In genomic region chr5:102863764-102864560, GRCh38 we compare ENCODE assay signal across 17 cellular contexts.
A peak's percentile ranks its signal among the peaks of the same experiment; 100 is the strongest.
DNase-seq lines count a peak whose midpoint lies in the region; ATAC-seq, FAIRE-seq and TF ChIP-seq lines count a peak whose summit lies in the region.
"Had no signal": no experiment of that assay in that cellular context is flagged by ENCODE, and none has a peak within 500 bp of the region (broad histone marks: within the 10 kb centered on the region; RNA-seq: fewer than 3 reads in every experiment).

No MANE protein-coding gene starts in this region.

- no peaks in the 10 kb centered on the region for H3K9me3 Mint-ChIP-seq in stimulated activated naive B cell treated with anti-CD40 and anti-IgM and Interleukin-4, amounts not matched to agents 10 μg/mL and 1 μg/mL and 100 μg/mL, for 72 hours
- H3K9me3 Mint-ChIP-seq: activated naive CD8-positive, alpha-beta T cell treated with anti-CD3 and anti-CD28 coated beads, Interleukin-2, amount 50 U/mL, for 24 hours; T-cell had no signal

- no peak overlapping the region for H2BK12ac ChIP-seq in H1 (ENCODE audit: low read depth, low read length)

- peaks cover 0 to 1% (median 0%) of the 10 kb centered on the region in 4 experiments; a peak in 1 of 7 replicates for H3K27me3 ChIP-seq in H1 (replicated peaks in 1 of 4; ENCODE audit: control insufficient read depth in 3 of 4, extremely low read depth in 1 of 4, insufficient read depth in 3 of 4, low read length in 3 of 4)
- no peaks in the 10 kb centered on the region for H3K27me3 ChIP-seq in osteoblast (ENCODE audit: insufficient read depth, low read length)

- TF ChIP-seq POLR2A in H1 (IDR thresholded peaks at IDR 0.05; ENCODE audit: control extremely low read depth in 1 of 2, low read depth in 2 of 2, low read length in 2 of 2): no peak

- no peaks in the 10 kb centered on the region; the same call in 1 of the 2 replicates for H3K23me2 ChIP-seq in H1 (ENCODE audit: low read depth, low read length)

- no peak overlapping the region for H2BK120ac ChIP-seq in H1 (replicated peaks; ENCODE audit: low read depth, low read length)

- ATAC-seq in stimulated activated naive B cell treated with anti-CD40 and anti-IgM and Interleukin-4, amounts not matched to agents 10 μg/mL and 1 μg/mL and 100 μg/mL, for 72 hours (replicated peaks): no peak
- ATAC-seq: activated CD4-positive, CD25-positive, alpha-beta regulatory T cell treated with anti-CD3 and anti-CD28 coated beads, Interleukin-2, amount 50 U/mL, for 24 hours; activated naive CD8-positive, alpha-beta T cell treated with anti-CD3 and anti-CD28 coated beads, Interleukin-2, amount 50 U/mL, for 24 hours; T-cell had no signal

- H3K4ac ChIP-seq in H1 (replicated peaks; ENCODE audit: insufficient read length, low read depth, low read length): no peak overlapping the region

- H3K27ac Mint-ChIP-seq in stimulated activated naive B cell treated with anti-CD40 and anti-IgM and Interleukin-4, amounts not matched to agents 10 μg/mL and 1 μg/mL and 100 μg/mL, for 72 hours: no peak overlapping the region
- H3K27ac Mint-ChIP-seq: activated naive CD8-positive, alpha-beta T cell treated with anti-CD3 and anti-CD28 coated beads, Interleukin-2, amount 50 U/mL, for 24 hours; T-cell had no signal

- peaks cover 11 to 15% of the 10 kb centered on the region in 2 donors for H3K27me3 Mint-ChIP-seq in stimulated activated naive B cell treated with anti-CD40 and anti-IgM and Interleukin-4, amounts not matched to agents 10 μg/mL and 1 μg/mL and 100 μg/mL, for 72 hours

- H3K9me3 ChIP-seq in HEK293 (ENCODE audit: control insufficient read depth, insufficient read depth, low read depth, low read length): no peaks in the 10 kb centered on the region
- no peaks in the 10 kb centered on the region for H3K9me3 ChIP-seq in H1 (ENCODE audit: insufficient read depth in 2 of 2, low read depth in 1 of 2, low read length in 1 of 2)
- no peaks in the 10 kb centered on the region for H3K9me3 ChIP-seq in osteoblast (ENCODE audit: low read depth, low read length)

- H3K36me3 ChIP-seq in HEK293 (ENCODE audit: control insufficient read depth in 2 of 2, insufficient read depth in 1 of 2, low read length in 2 of 2) (no peaks in the 10 kb centered on the region), H1 (ENCODE audit: control insufficient read depth in 2 of 4, insufficient read depth in 4 of 4, low read length in 3 of 4) (no peaks in the 10 kb centered on the region), osteoblast (ENCODE audit: insufficient read depth, low read length) (peaks cover under 1% of the 10 kb centered on the region)

- H4K91ac ChIP-seq in H1 (replicated peaks; ENCODE audit: insufficient read length, low read length): no peak overlapping the region

- POLR2A ChIA-PET in HEK293 (lab: Yijun Ruan, JAX): no interaction called here
- POLR2A ChIA-PET in H1 (lab: Charles Lee; ENCODE audit: partially characterized antibody): interaction anchor here (1.5 to 2.0 kb wide), 2 partner anchors 10 to 109 kb away, joined by 4 to 6 read pairs; partner anchors contain the start of gene PAM
- POLR2A ChIA-PET in RWPE1 (lab: Yijun Ruan, JAX; ENCODE audit: low non-redundant PET): no interaction called here

- TF ChIP-seq EP300 in H1 (IDR thresholded peaks at IDR 0.05; ENCODE audit: borderline replicate concordance in 1 of 2, low read depth in 2 of 2, low read length in 2 of 2): no peak

- no peak overlapping the region for H3K9ac ChIP-seq in H1 (replicated peaks in 1 of 4; ENCODE audit: extremely low read depth in 1 of 4, low read depth in 3 of 4, low read length in 3 of 4)
- H3K9ac ChIP-seq: BLaER1 had no signal

- no peak overlapping the region for H3K18ac ChIP-seq in H1 (ENCODE audit: extremely low read depth, low read length)

- DNase-seq in D721Med (ENCODE audit: insufficient read length, low spot score): no peak
- no peak for DNase-seq in H1 (ENCODE audit: low read depth in 1 of 2, low spot score in 2 of 2)
- DNase-seq in osteoblast (ENCODE audit: insufficient read length, low spot score, missing footprints): no peak
- no peak for DNase-seq in RWPE1 (ENCODE audit: low spot score)
- no peak for DNase-seq in midbrain (lab: John Stamatoyannopoulos, UW)
- no peak for DNase-seq in stimulated activated naive B cell treated with anti-CD40 and anti-IgM and Interleukin-4, amounts not matched to agents 10 μg/mL and 1 μg/mL and 100 μg/mL, for 72 hours
- no peak for DNase-seq in SHP77 (lab: John Stamatoyannopoulos, UW)
- DNase-seq: activated naive CD8-positive, alpha-beta T cell treated with anti-CD3 and anti-CD28 coated beads, Interleukin-2, amount 50 U/mL, for 24 hours; EL; KG1; NCI-H187; posterior cingulate gyrus; stimulated activated CD4-positive, alpha-beta T cell treated with anti-CD3 and anti-CD28 coated beads, Interleukin-1b, Interleukin-23, amount 100 ng/mL, for 48 hours; T-cell had no signal

- H3K27ac ChIP-seq in HEK293 (ENCODE audit: extremely low read depth, low read depth, low read length): no peak overlapping the region
- no peak overlapping the region for H3K27ac ChIP-seq in H1 (ENCODE audit: low read depth, low read length)
- H3K27ac ChIP-seq in osteoblast (ENCODE audit: low read depth, low read length): peak overlapping the region; percentile 63
- H3K27ac ChIP-seq in RWPE1: no peak overlapping the region
- H3K27ac ChIP-seq: BLaER1 had no signal

- peaks cover under 1 to 2% of the 10 kb centered on the region in 2 donors for H3K36me3 Mint-ChIP-seq in stimulated activated naive B cell treated with anti-CD40 and anti-IgM and Interleukin-4, amounts not matched to agents 10 μg/mL and 1 μg/mL and 100 μg/mL, for 72 hours

- CTCF ChIA-PET in HEK293 (lab: Yijun Ruan, JAX): interaction anchor here (0.7 to 1.1 kb wide), 4 partner anchors 23 to 182 kb away, joined by 3 to 4 read pairs (median 4); no protein-coding TSS in a partner anchor
- CTCF ChIA-PET in H1 (lab: Charles Lee; ENCODE audit: partially characterized antibody): interaction anchor here (0.7 to 2.0 kb wide), 5 partner anchors 9 to 183 kb away, joined by 3 to 7 read pairs (median 3); no protein-coding TSS in a partner anchor
- CTCF ChIA-PET in RWPE1 (lab: Yijun Ruan, JAX): no interaction called here

- no peak overlapping the region for H3K56ac ChIP-seq in H1 (replicated peaks; ENCODE audit: insufficient read length, low read depth, low read length)

- TF ChIP-seq RAD21 in H1 (IDR thresholded peaks at IDR 0.05 in 1 of 2, conservative IDR thresholded peaks at IDR 0.05 in 1 of 2; ENCODE audit: low read depth in 2 of 2, low read length in 2 of 2): no peak

- FAIRE-seq in D721Med (lab: Jason Lieb, UNC) (peak; percentile 25), H1 (lab: Jason Lieb, UNC) (no peak)

- H3K4me2 ChIP-seq in H1 (ENCODE audit: insufficient read depth in 1 of 2, low read depth in 2 of 2, low read length in 2 of 2) (peak overlapping the region in 1 of 2 experiments; percentile 72; a peak in 2 of 4 replicates), osteoblast (ENCODE audit: insufficient read depth, low read length) (no peak overlapping the region)
- H3K4me2 ChIP-seq: BLaER1 had no signal

- H3K4me1 Mint-ChIP-seq in stimulated activated naive B cell treated with anti-CD40 and anti-IgM and Interleukin-4, amounts not matched to agents 10 μg/mL and 1 μg/mL and 100 μg/mL, for 72 hours: peaks cover 6 to 16% of the 10 kb centered on the region in 2 donors

- H3K14ac ChIP-seq in H1 (ENCODE audit: insufficient read length): no peak overlapping the region

- H2BK20ac ChIP-seq in H1 (ENCODE audit: low read length): no peak overlapping the region

- no peak overlapping the region for H2AK5ac ChIP-seq in H1 (ENCODE audit: low read depth, low read length)

- H3K23ac ChIP-seq in H1 (ENCODE audit: insufficient read length): no peak overlapping the region

- H2BK15ac ChIP-seq in H1 (ENCODE audit: low read length): no peak overlapping the region

- H4K5ac ChIP-seq in H1 (ENCODE audit: insufficient read length, low read depth, low read length): peak overlapping the region; percentile 49

- no peaks in the 10 kb centered on the region for H4K20me1 ChIP-seq in H1 (replicated peaks in 1 of 2; ENCODE audit: control insufficient read depth in 1 of 2, insufficient read depth in 2 of 2, low read length in 2 of 2)
- H4K20me1 ChIP-seq in osteoblast (ENCODE audit: insufficient read depth, low read length): no peaks in the 10 kb centered on the region

- no peak overlapping the region for H3K4me3 ChIP-seq in HEK293 (ENCODE audit: low read depth, low read length)
- H3K4me3 ChIP-seq in H1 (ENCODE audit: extremely low read depth in 1 of 4, insufficient read depth in 2 of 4, low read depth in 3 of 4, low read length in 4 of 4): peak overlapping the region in 1 of 4 experiments; percentile 78; a peak in 1 of 8 replicates
- H3K4me3 ChIP-seq in osteoblast (ENCODE audit: insufficient read depth, low read length): no peak overlapping the region
- H3K4me3 ChIP-seq: BLaER1 had no signal

- no peak for TF ChIP-seq CTCF in D721Med (IDR thresholded peaks at IDR 0.05; ENCODE audit: insufficient read depth, missing control alignments)
- no peak for TF ChIP-seq CTCF in HEK293 (tag by site-specific recombination; IDR thresholded peaks at IDR 0.05)
- no peak for TF ChIP-seq CTCF in H1 (IDR thresholded peaks at IDR 0.05; ENCODE audit: control extremely low read depth in 1 of 3, insufficient read depth in 1 of 3, low read depth in 1 of 3, low read length in 3 of 3)
- TF ChIP-seq CTCF in osteoblast (IDR thresholded peaks at IDR 0.05; ENCODE audit: extremely low read depth, low read depth, low read length): no peak
- no peak for TF ChIP-seq CTCF in RWPE1 (conservative IDR thresholded peaks at IDR 0.05; ENCODE audit: low read depth)

- H4K8ac ChIP-seq in H1 (ENCODE audit: extremely low read depth, insufficient read depth, low read length): no peak overlapping the region

- no peak overlapping the region for H2BK5ac ChIP-seq in H1 (ENCODE audit: low read depth, low read length)

- H3K4me1 ChIP-seq in HEK293 (ENCODE audit: control insufficient read depth, insufficient read depth, low read length) (peaks cover 23% of the 10 kb centered on the region), H1 (replicated peaks in 1 of 4; ENCODE audit: control insufficient read depth in 3 of 4, insufficient read depth in 4 of 4, low read length in 3 of 4) (peaks cover 2 to 10% (median 4%) of the 10 kb centered on the region in 4 experiments; a peak in 4 of 7 replicates), osteoblast (ENCODE audit: insufficient read depth, low read length) (peaks cover 23% of the 10 kb centered on the region)
- H3K4me1 ChIP-seq: BLaER1 had no signal

- H3K4me3 Mint-ChIP-seq in stimulated activated naive B cell treated with anti-CD40 and anti-IgM and Interleukin-4, amounts not matched to agents 10 μg/mL and 1 μg/mL and 100 μg/mL, for 72 hours: no peak overlapping the region

- no peaks in the 10 kb centered on the region for H3K79me2 ChIP-seq in H1 (ENCODE audit: control insufficient read depth in 1 of 2, insufficient read depth in 2 of 2, low read length in 2 of 2)
- H3K79me2 ChIP-seq in osteoblast (ENCODE audit: insufficient read depth, low read length): peaks cover 13% of the 10 kb centered on the region

- no peaks in the 10 kb centered on the region for H3K79me1 ChIP-seq in H1 (ENCODE audit: low read depth, low read length)

- no peak overlapping the region for H2AFZ ChIP-seq in H1 (ENCODE audit: low read length)
- H2AFZ ChIP-seq in osteoblast (ENCODE audit: low read length): no peak overlapping the region

TF ChIP-seq in H1, 55 proteins besides CTCF, POLR2A, EP300 and RAD21 (continues in another document):
- TF ChIP-seq SUZ12 (IDR thresholded peaks at IDR 0.05; ENCODE audit: low read length) (no peak), JUN (IDR thresholded peaks at IDR 0.05; ENCODE audit: low read depth, low read length) (no peak)
